Comparison of ENCODE assay signal across 28 cellular contexts in the genomic region with DNA sequence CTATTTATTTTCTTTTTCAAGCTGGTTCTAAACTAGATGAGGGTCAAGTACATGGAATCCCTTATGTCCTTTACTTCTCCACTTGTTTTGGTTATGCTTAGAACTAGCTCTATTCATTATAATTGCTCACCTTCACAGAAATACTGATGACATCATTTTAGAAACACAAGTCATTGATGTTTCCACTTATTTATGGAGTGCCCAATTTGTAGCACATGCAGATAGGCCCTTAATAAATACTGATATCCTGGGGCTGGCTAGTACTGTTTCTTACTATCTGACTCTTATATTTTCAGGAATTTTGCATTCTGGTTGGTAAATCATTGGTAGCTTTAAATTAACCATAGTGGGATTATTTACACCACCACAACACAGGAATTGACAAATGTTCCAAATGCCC.
"Had no signal": no experiment of that assay in that cellular context is flagged by ENCODE, and none has a peak within 500 bp of the region (broad histone marks: within the 10 kb centered on the region; RNA-seq: fewer than 3 reads in every experiment).

No MANE protein-coding gene starts in this region.

- DNase-seq: hypothalamus; immature natural killer cell; kidney; left colon; left lung; lower lobe of right lung; mammary epithelial cell; mesenchymal stem cell; naive thymus-derived CD8-positive, alpha-beta T cell; nucleus accumbens; pancreas; posterior cingulate gyrus; retina; right cardiac atrium; sigmoid colon; small intestine; stimulated activated CD4-positive, alpha-beta T cell treated with anti-CD3 and anti-CD28 coated beads, Interleukin-1b, Interleukin-23, amount 100 ng/mL, for 48 hours; stimulated activated CD4-positive, alpha-beta T cell treated with anti-CD3 and anti-CD28 coated beads, Interleukin-4, amount 100 ng/mL, for 1 hour; stimulated activated naive B cell treated with anti-CD40 and anti-IgM and Interleukin-4, amounts not matched to agents 10 μg/mL and 1 μg/mL and 100 μg/mL, for 72 hours; stimulated activated naive CD8-positive, alpha-beta T cell treated with anti-CD3 and anti-CD28 coated beads, Interleukin-15, Interleukin-2, amounts not matched to agents 100 U/mL and 50 U/mL, for 24 hours; stomach; testis; thyroid gland; transverse colon; upper lobe of left lung had no signal

- H3K36me3 ChIP-seq: left lung, lower lobe of right lung, pancreas, prostate gland, sigmoid colon, stomach, thyroid gland, transverse colon, upper lobe of left lung, vagina had no signal

- FAIRE-seq: islet of Langerhans, pancreas had no signal

- H3K4me3 ChIP-seq: left lung, lower lobe of right lung, pancreas, prostate gland, sigmoid colon, stomach, testis, thyroid gland, transverse colon, upper lobe of left lung, vagina had no signal

- H3K27me3 ChIP-seq: left lung, pancreas, sigmoid colon, stomach, testis, thyroid gland, transverse colon, upper lobe of left lung, vagina had no signal

- H3K9me3 ChIP-seq: left lung, lower lobe of right lung, pancreas, prostate gland, sigmoid colon, testis, thyroid gland, transverse colon, upper lobe of left lung, vagina had no signal

- ATAC-seq: left lung; lower lobe of right lung; naive thymus-derived CD8-positive, alpha-beta T cell; pancreas; right cardiac atrium; stimulated activated naive B cell treated with anti-CD40 and anti-IgM and Interleukin-4, amounts not matched to agents 10 μg/mL and 1 μg/mL and 100 μg/mL, for 72 hours; stimulated activated naive CD8-positive, alpha-beta T cell treated with anti-CD3 and anti-CD28 coated beads, Interleukin-15, Interleukin-2, amounts not matched to agents 100 U/mL and 50 U/mL, for 24 hours had no signal

- H3K4me1 ChIP-seq: left lung, lower lobe of right lung, pancreas, prostate gland, testis, thyroid gland, upper lobe of left lung, vagina had no signal

- H3K27ac ChIP-seq: left lung, lower lobe of right lung, pancreas, prostate gland, sigmoid colon, stomach, testis, thyroid gland, transverse colon, upper lobe of left lung, vagina had no signal
